ENCODE assay signal across 1 cellular context in genomic region chrX:30713061-30713525, GRCh38.
TF ChIP-seq lines count a peak whose summit lies in the region.

No MANE protein-coding gene starts in this region.

TF ChIP-seq in H1, 55 proteins besides CTCF, POLR2A, EP300 and RAD21 (continued from another document):
- no peak for TF ChIP-seq E2F6 (IDR thresholded peaks at IDR 0.05)
- TF ChIP-seq BRCA1 (IDR thresholded peaks at IDR 0.05; ENCODE audit: low read depth, low read length): no peak
- TF ChIP-seq SRF (IDR thresholded peaks at IDR 0.05; ENCODE audit: low read depth, low read length): no peak
- no peak for TF ChIP-seq CHD1 (IDR thresholded peaks at IDR 0.05; ENCODE audit: low read depth, low read length)
- TF ChIP-seq FOSL1 (IDR thresholded peaks at IDR 0.05; ENCODE audit: insufficient read depth, low read depth, low read length): no peak
- TF ChIP-seq SUZ12 (IDR thresholded peaks at IDR 0.05; ENCODE audit: low read length): no peak
